1 cellular context compared by ENCODE assay signal in the genomic region with DNA sequence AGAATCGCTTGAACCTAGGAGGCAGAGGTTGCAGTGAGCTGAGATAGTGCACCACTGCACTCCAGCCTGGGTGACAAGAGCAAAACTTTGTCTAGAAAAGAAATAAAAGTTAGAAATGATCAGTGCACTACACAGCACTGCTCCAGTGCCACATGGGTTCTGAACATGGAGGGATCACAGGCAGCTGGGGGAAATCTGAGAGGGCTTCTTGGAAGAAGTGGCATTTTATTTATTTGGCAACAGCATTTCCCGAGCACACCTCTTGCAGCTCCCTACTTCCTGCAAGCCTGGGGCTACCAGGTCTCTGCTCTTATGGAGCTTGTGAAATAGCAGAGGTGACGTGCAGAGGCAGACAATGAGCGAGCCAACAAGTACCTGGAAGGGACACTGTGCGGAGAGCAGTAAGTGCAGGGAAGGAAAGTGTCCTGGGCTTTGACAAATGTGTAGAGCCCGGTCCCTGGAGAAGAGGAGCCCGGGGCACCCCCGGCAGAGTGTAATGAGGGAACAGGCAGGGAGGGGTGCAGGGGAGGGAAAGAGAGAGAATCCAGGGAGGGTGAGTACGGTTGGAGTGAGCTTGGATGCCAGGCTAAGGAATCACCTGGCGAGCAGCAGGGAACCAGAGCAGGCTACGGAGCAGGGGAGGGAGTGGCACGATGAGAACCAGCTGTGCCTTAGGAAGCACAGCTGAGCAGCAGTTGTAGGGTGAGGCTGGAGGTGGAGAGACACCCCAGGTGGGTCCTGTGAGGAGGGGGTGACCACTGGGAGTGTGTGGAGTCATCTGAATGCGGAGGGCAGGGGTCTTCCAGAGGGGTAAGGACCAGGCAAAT.
TF ChIP-seq lines count a peak whose summit lies in the region.

No MANE protein-coding gene starts in this region.

TF ChIP-seq in H1, 55 proteins besides CTCF, POLR2A, EP300 and RAD21:
- TF ChIP-seq FOSL1 (IDR thresholded peaks at IDR 0.05; ENCODE audit: insufficient read depth, low read depth, low read length) (no peak), TAF7 (optimal IDR thresholded peaks at IDR 0.05; ENCODE audit: borderline replicate concordance, low read depth, low read length) (no peak), BCL11A (IDR thresholded peaks at IDR 0.05; ENCODE audit: low read depth in 2 of 2, low read length in 2 of 2) (no peak), ASH2L (IDR thresholded peaks at IDR 0.05; ENCODE audit: low read length) (no peak), KDM1A (IDR thresholded peaks at IDR 0.05; ENCODE audit: borderline replicate concordance, low read length) (no peak), TBP (IDR thresholded peaks at IDR 0.05; ENCODE audit: low read depth, low read length) (no peak), NANOG (IDR thresholded peaks at IDR 0.05; ENCODE audit: insufficient read depth, low read depth, low read length, poor library complexity, severe bottlenecking) (no peak), RNF2 (IDR thresholded peaks at IDR 0.05; ENCODE audit: borderline replicate concordance, low read depth, low read length, missing control alignments, poor library complexity, severe bottlenecking) (no peak), CBX5 (IDR thresholded peaks at IDR 0.05; ENCODE audit: low read depth, low read length) (no peak)
- TF ChIP-seq, protein P1, sequence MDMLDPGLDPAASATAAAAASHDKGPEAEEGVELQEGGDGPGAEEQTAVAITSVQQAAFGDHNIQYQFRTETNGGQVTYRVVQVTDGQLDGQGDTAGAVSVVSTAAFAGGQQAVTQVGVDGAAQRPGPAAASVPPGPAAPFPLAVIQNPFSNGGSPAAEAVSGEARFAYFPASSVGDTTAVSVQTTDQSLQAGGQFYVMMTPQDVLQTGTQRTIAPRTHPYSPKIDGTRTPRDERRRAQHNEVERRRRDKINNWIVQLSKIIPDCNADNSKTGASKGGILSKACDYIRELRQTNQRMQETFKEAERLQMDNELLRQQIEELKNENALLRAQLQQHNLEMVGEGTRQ (IDR thresholded peaks at IDR 0.05; ENCODE audit: low read length) = no peak
- TF ChIP-seq, protein P2, sequence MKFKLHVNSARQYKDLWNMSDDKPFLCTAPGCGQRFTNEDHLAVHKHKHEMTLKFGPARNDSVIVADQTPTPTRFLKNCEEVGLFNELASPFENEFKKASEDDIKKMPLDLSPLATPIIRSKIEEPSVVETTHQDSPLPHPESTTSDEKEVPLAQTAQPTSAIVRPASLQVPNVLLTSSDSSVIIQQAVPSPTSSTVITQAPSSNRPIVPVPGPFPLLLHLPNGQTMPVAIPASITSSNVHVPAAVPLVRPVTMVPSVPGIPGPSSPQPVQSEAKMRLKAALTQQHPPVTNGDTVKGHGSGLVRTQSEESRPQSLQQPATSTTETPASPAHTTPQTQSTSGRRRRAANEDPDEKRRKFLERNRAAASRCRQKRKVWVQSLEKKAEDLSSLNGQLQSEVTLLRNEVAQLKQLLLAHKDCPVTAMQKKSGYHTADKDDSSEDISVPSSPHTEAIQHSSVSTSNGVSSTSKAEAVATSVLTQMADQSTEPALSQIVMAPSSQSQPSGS (IDR thresholded peaks at IDR 0.05; ENCODE audit: low read length) = no peak
- TF ChIP-seq, protein P3, sequence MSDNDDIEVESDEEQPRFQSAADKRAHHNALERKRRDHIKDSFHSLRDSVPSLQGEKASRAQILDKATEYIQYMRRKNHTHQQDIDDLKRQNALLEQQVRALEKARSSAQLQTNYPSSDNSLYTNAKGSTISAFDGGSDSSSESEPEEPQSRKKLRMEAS (IDR thresholded peaks at IDR 0.05) = no peak
